34 cellular contexts compared by ENCODE assay signal in genomic region chr11:10575999-10576398, GRCh38. TPM values are rescaled to one million over a fixed set of nuclear protein-coding genes. Genes with fewer than 3 reads are reported as not detected.
"Had no signal": no experiment of that assay in that cellular context is flagged by ENCODE, and none has a peak within 500 bp of the region (broad histone marks: within the 10 kb centered on the region; RNA-seq: fewer than 3 reads in every experiment).

No MANE protein-coding gene starts in this region.

- H3K9me3 ChIP-seq: adrenal gland, MG63 had no signal

- H3K36me3 ChIP-seq: brain microvascular endothelial cell, MG63 had no signal

- ATAC-seq: activated naive CD4-positive, alpha-beta T cell treated with anti-CD3 and anti-CD28 coated beads, Interleukin-2, amount 50 U/mL, for 72 hours; activated T-cell treated with anti-CD3 and anti-CD28 coated beads, Interleukin-2, amount 50 U/mL, for 4 hours; Panc1; SK-N-SH treated with all-trans-retinoic acid at 6 μM for 48 hours had no signal

- H3K27ac ChIP-seq: adrenal gland, brain microvascular endothelial cell, VCaP had no signal

- DNase-seq: activated B cell treated with CpG ODN at 0.5 μM for 24 hours; activated CD4-positive, alpha-beta memory T cell treated with anti-CD3 and anti-CD28 coated beads for 36 hours; activated CD4-positive, alpha-beta T cell treated with anti-CD3 and anti-CD28 coated beads for 4 hours; activated CD4-positive, alpha-beta T cell treated with anti-CD3 and anti-CD28 coated beads, Interleukin-2, amount 50 U/mL, for 1 hour; activated CD4-positive, CD25-positive, alpha-beta regulatory T cell treated with anti-CD3 and anti-CD28 coated beads, Interleukin-2, amount 50 U/mL, for 72 hours; activated CD8-positive, alpha-beta memory T cell treated with anti-CD3 and anti-CD28 coated beads, Interleukin-2, amount 50 U/mL, for 4 hours; activated gamma-delta T cell treated with Interleukin-2 at 50 U/mL for 16 hours; activated naive CD4-positive, alpha-beta T cell treated with anti-CD3 and anti-CD28 coated beads for 36 hours; activated T-cell treated with anti-CD3 and anti-CD28 coated beads for 4 hours; activated T-cell treated with anti-CD3 and anti-CD28 coated beads, Interleukin-2, amount 50 U/mL, for 4 hours; adrenal gland; brain microvascular endothelial cell; Kasumi-1; KG1; MG63; NCI-H1048; NCI-H1105 treated with DMSO at 0.1 percent for 48 hours; NCI-H1436; NCI-H1694; NCI-H1930; NCI-H2081 treated with DMSO at 0.1 percent for 48 hours; NCI-H226; NCI-H446 treated with DMSO at 0.1 percent for 48 hours; NCI-H524 treated with DMSO at 0.1 percent for 48 hours; SIG-M5; T-helper 1 cell; T-helper 2 cell; T-helper 9 cell had no signal

- H3K27me3 ChIP-seq: adrenal gland, brain microvascular endothelial cell, MG63 had no signal

- H3K4me3 ChIP-seq: adrenal gland, MG63 had no signal

RNA-seq across cellular contexts. Expression of gene LYVE1, which starts 7.5 kb away (rescaled TPM):
- total RNA-seq: activated B cell treated with CpG ODN at 0.5 μM for 24 hours; activated CD4-positive, alpha-beta memory T cell treated with anti-CD3 and anti-CD28 coated beads for 36 hours; activated naive CD4-positive, alpha-beta T cell treated with anti-CD3 and anti-CD28 coated beads for 36 hours; activated naive CD4-positive, alpha-beta T cell treated with anti-CD3 and anti-CD28 coated beads, Interleukin-2, amount 50 U/mL, for 72 hours; activated T-helper 1 cell treated with anti-CD3 and anti-CD28 coated beads, Interleukin-12 subunit alpha, Interleukin-12 subunit beta, Interleukin-2, Interleukin-4 antibody, amounts not matched to agents 30 ng/mL and 10 ng/mL and 1 ng/mL, durations not matched to agents 14 hours and 24 hours and 36 hours; SK-MEL-5 had no signal
